18 cellular contexts compared by ENCODE assay signal in the genomic region with DNA sequence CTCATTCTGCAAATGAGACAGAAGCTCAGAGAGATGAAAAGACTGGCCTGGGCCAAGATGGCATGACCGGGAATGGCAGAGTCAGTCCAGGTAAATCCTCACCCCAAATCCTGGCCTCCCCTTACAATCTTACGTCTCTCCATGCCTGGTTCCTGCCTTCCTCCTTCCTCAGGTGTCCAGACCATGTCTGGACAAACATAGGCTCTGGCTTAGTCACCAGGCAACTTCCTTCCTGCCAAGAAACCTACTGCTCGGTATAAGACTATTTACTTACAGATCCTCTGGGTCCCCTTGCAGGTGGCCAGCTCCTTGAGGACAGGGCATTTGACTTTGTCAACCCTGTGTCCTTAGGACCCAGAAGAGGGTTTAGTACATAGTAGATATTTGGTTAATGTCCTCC.
DNase-seq lines count a peak whose midpoint lies in the region; ATAC-seq and TF ChIP-seq lines count a peak whose summit lies in the region.
"Had no signal": no experiment of that assay in that cellular context is flagged by ENCODE, and none has a peak within 500 bp of the region (broad histone marks: within the 10 kb centered on the region; RNA-seq: fewer than 3 reads in every experiment).

No MANE protein-coding gene starts in this region.

- DNase-seq in A172 (ENCODE audit: low spot score) (peak; percentile 38), LNCaP clone FGC (ENCODE audit: low read depth) (peak; percentile 62), lower lobe of right lung (no peak), NCI-H1048 (lab: John Stamatoyannopoulos, UW) (no peak), iPS-NIHi7 (ENCODE audit: extremely low spot score) (no peak), occipital lobe (lab: John Stamatoyannopoulos, UW) (no peak), OCI-M1 (lab: John Stamatoyannopoulos, UW) (no peak)
- DNase-seq: activated CD4-positive, alpha-beta T cell treated with anti-CD3 and anti-CD28 coated beads for 1 hour; activated CD8-positive, alpha-beta memory T cell treated with anti-CD3 and anti-CD28 coated beads, Interleukin-2, amount 50 U/mL, for 4 hours; caudate nucleus; head of caudate nucleus; left ventricle myocardium inferior; naive thymus-derived CD8-positive, alpha-beta T cell; NCI-H510A treated with DMSO at 0.1 percent for 48 hours; right cardiac atrium; stimulated activated CD4-positive, alpha-beta T cell treated with anti-CD3 and anti-CD28 coated beads, Interleukin-2, amount 100 ng/mL, for 48 hours; T-helper 1 cell had no signal

- no peaks in the 10 kb centered on the region for H3K36me3 ChIP-seq in lower lobe of right lung
- H3K36me3 ChIP-seq: left ventricle myocardium inferior had no signal

- intact Hi-C loops in lower lobe of right lung (cut with DNase I) = no loop called here

- peak; percentile 34 to 59 for ATAC-seq in lower lobe of right lung
- ATAC-seq: naive thymus-derived CD8-positive, alpha-beta T cell; right cardiac atrium had no signal

- H3K4me3 ChIP-seq in LNCaP clone FGC (ENCODE audit: low read depth, low read length) (no peak overlapping the region), lower lobe of right lung (no peak overlapping the region)
- H3K4me3 ChIP-seq: left ventricle myocardium inferior had no signal

- H3K27ac ChIP-seq in cingulate gyrus (ENCODE audit: low read depth, low read length) (peak overlapping the region; percentile 54), lower lobe of right lung (no peak overlapping the region)
- H3K27ac ChIP-seq: left ventricle myocardium inferior had no signal

- no peaks in the 10 kb centered on the region for H3K9me3 ChIP-seq in lower lobe of right lung
- H3K9me3 ChIP-seq: left ventricle myocardium inferior had no signal

- peaks cover 3% of the 10 kb centered on the region for H3K4me1 ChIP-seq in lower lobe of right lung

- no peaks in the 10 kb centered on the region for H3K27me3 ChIP-seq in lower lobe of right lung (ENCODE audit: low read depth)

- TF ChIP-seq CTCF in LNCaP clone FGC (IDR thresholded peaks at IDR 0.05; ENCODE audit: control insufficient read depth, extremely low read depth, insufficient read depth) (no peak), lower lobe of right lung (IDR thresholded peaks at IDR 0.05) (no peak)

Comparison
In these comparisons a context has a peak if more than half of its experiments do, and no peak if none do; other contexts are left out.
1. DNase-seq: peak in A172 (single experiment) and LNCaP clone FGC (single experiment); none in lower lobe of right lung (single experiment), NCI-H1048 (single experiment), iPS-NIHi7 (single experiment), occipital lobe (single experiment) and OCI-M1 (single experiment).